In the genomic region with DNA sequence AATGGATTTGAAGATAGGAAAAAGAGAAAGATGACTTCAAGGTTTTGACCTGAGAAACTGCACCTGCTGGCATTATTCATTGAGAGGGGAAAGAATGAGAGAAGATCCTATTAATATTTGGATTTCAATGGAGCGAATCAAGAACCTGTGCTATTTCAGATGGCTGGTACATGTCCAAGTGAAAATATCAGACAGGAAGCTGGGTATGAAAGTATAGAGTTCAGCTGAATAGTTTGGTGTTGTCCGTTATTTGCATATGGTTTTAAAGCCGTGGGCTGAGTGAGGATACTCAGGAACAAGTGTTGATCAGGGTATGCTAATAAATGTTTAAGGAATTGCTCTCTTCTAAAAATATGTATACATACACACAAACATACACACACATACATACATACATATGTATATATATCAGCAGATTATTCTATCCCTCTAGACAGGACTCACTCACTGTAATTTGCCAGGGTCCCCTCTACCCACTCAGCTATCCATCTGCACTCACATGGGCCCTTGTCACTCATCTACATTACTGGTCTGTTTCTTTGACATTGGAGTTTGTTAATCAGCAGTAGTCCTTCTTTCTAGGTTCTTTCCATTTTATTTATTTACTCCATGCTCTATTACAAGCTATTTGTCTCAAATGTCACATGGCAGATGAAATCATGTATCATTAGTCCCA, we compare ENCODE assay signal across 15 cellular contexts.
DNase-seq lines count a peak whose midpoint lies in the region; ATAC-seq and TF ChIP-seq lines count a peak whose summit lies in the region.
"Had no signal": no experiment of that assay in that cellular context is flagged by ENCODE, and none has a peak within 500 bp of the region (broad histone marks: within the 10 kb centered on the region; RNA-seq: fewer than 3 reads in every experiment).

No MANE protein-coding gene starts in this region.

- ATAC-seq in GM18861 (IDR thresholded peaks at IDR 0.05; ENCODE audit: unreplicated experiment) (peak; percentile 94), GM21526 (IDR thresholded peaks at IDR 0.05; ENCODE audit: low FRiP score, unreplicated experiment) (peak; percentile 92), HG03045 (IDR thresholded peaks at IDR 0.05; ENCODE audit: unreplicated experiment) (peak; percentile 96)
- ATAC-seq: activated CD8-positive, alpha-beta memory T cell treated with anti-CD3 and anti-CD28 coated beads, Interleukin-2, amount 10 ng/mL, durations not matched to agents 7 days and 5 days had no signal

- H3K9me3 ChIP-seq in OCI-LY3 (ENCODE audit: insufficient read depth, low read length), result no peaks in the 10 kb centered on the region

- TF ChIP-seq CTCF in OCI-LY3 (IDR thresholded peaks at IDR 0.05; ENCODE audit: low read depth, low read length), result no peak

- H4K20me1 ChIP-seq in OCI-LY3 (ENCODE audit: insufficient read depth, low read length), result no peaks in the 10 kb centered on the region

- H3K27me3 ChIP-seq in OCI-LY3 (ENCODE audit: low read depth, low read length), result no peaks in the 10 kb centered on the region

- H3K36me3 ChIP-seq in OCI-LY3 (replicated peaks; ENCODE audit: low read depth, low read length), result no peaks in the 10 kb centered on the region

- DNase-seq in NCI-H524 (lab: John Stamatoyannopoulos, UW) (no peak), AG20443 (ENCODE audit: low spot score) (no peak), NCI-H1694 (lab: John Stamatoyannopoulos, UW) (no peak), SHP77 treated with DMSO at 0.1 percent for 48 hours (lab: John Stamatoyannopoulos, UW) (no peak)
- DNase-seq: activated CD8-positive, alpha-beta memory T cell treated with anti-CD3 and anti-CD28 coated beads, Interleukin-2, amount 10 ng/mL, durations not matched to agents 7 days and 5 days; dorsolateral prefrontal cortex; glutamatergic neuron; stimulated activated CD4-positive, alpha-beta T cell treated with anti-CD3 and anti-CD28 coated beads, Interleukin-1b, Interleukin-23, amount 100 ng/mL, for 48 hours had no signal

- no peaks in the 10 kb centered on the region for H3K79me2 ChIP-seq in OCI-LY3 (ENCODE audit: low read length)
- H3K79me2 ChIP-seq: parathyroid adenoma had no signal

- H3K4me1 ChIP-seq in OCI-LY3 (ENCODE audit: low read length), result peaks cover 33% of the 10 kb centered on the region
- H3K4me1 ChIP-seq: parathyroid adenoma had no signal

- no peak overlapping the region for H3K9ac ChIP-seq in OCI-LY3 (ENCODE audit: low read length)
- H3K9ac ChIP-seq: parathyroid adenoma had no signal

- H3K4me2 ChIP-seq in OCI-LY3 (ENCODE audit: low read length), result peak overlapping the region; percentile 45

- no peak overlapping the region for H2AFZ ChIP-seq in OCI-LY3 (ENCODE audit: low read depth, low read length)
- H2AFZ ChIP-seq: parathyroid adenoma had no signal

- H3K4me3 ChIP-seq in OCI-LY3 (ENCODE audit: low read length), result 0 out of 2 replicates have a peak overlapping the region, but pooled peaks have one; percentile 1
- H3K4me3 ChIP-seq: dorsolateral prefrontal cortex had no signal

- H3K27ac ChIP-seq in OCI-LY3 (ENCODE audit: low read length), result no peak overlapping the region
- H3K27ac ChIP-seq: C4-2B, dorsolateral prefrontal cortex, HL-60, parathyroid adenoma had no signal
